ENCODE assay signal across 28 cellular contexts in genomic region chr3:28308196-28308595, GRCh38. TPM values are rescaled to one million over a fixed set of nuclear protein-coding genes. Genes with fewer than 3 reads are reported as not detected.
A peak's percentile ranks its signal among the peaks of the same experiment; 100 is the strongest.
DNase-seq lines count a peak whose midpoint lies in the region; ATAC-seq and TF ChIP-seq lines count a peak whose summit lies in the region.
"Had no signal": no experiment of that assay in that cellular context is flagged by ENCODE, and none has a peak within 500 bp of the region (broad histone marks: within the 10 kb centered on the region; RNA-seq: fewer than 3 reads in every experiment).

No MANE protein-coding gene starts in this region.

- no peak for TF ChIP-seq CTCF in NB4 (IDR thresholded peaks at IDR 0.05; ENCODE audit: low read depth, low read length)
- TF ChIP-seq CTCF in liver (IDR thresholded peaks at IDR 0.05; ENCODE audit: low read depth, low read length, missing input control) = no peak
- no peak for TF ChIP-seq CTCF in omental fat pad (IDR thresholded peaks at IDR 0.05)
- no peak for TF ChIP-seq CTCF in left lung (IDR thresholded peaks at IDR 0.05)

- 52% methylated on average over 3 of the region's 3 CpGs for WGBS in liver

- H3K27ac ChIP-seq in liver (ENCODE audit: low read depth in 1 of 2, low read length in 2 of 2) = no peak overlapping the region
- no peak overlapping the region for H3K27ac ChIP-seq in left lung
- H3K27ac ChIP-seq: brain microvascular endothelial cell, gastroesophageal sphincter, KMS-11, pancreas, Peyer's patch, right atrium auricular region, SJCRH30, testis had no signal

- H3K4me1 ChIP-seq in liver (ENCODE audit: control insufficient read depth in 4 of 4, insufficient read depth in 4 of 4, low read length in 3 of 4) (no peaks in the 10 kb centered on the region), left lung (no peaks in the 10 kb centered on the region)
- H3K4me1 ChIP-seq: gastroesophageal sphincter, HAP-1, pancreas, Peyer's patch, right atrium auricular region, SJCRH30, testis had no signal

- intact Hi-C loops in left lung (cut with DNase I) = no loop called here

- peak; percentile 50 for DNase-seq in GF-D8 (lab: John Stamatoyannopoulos, UW)
- DNase-seq in NB4 (ENCODE audit: low read depth) = peak; percentile 52
- DNase-seq in amniotic epithelial cell (ENCODE audit: low read depth) = peak; percentile 65
- no peak for DNase-seq in omental fat pad (ENCODE audit: low spot score)
- DNase-seq in left lung = no peak
- DNase-seq: activated CD4-positive, alpha-beta T cell treated with anti-CD3 and anti-CD28 coated beads for 1 hour; activated gamma-delta T cell treated with Interleukin-2 at 50 U/mL for 16 hours; activated naive CD8-positive, alpha-beta T cell treated with anti-CD3 and anti-CD28 coated beads, Interleukin-2, amount 50 U/mL, for 24 hours; brain microvascular endothelial cell; C1 segment of cervical spinal cord; effector memory CD4-positive, alpha-beta T cell; hippocampal formation; NCI-H1105; NCI-H2029 treated with DMSO at 0.1 percent for 48 hours; NCI-H446; nephron progenitor cell; pancreas; Peyer's patch; SJCRH30; stimulated activated naive CD4-positive, alpha-beta T cell treated with Interleukin-2 at 50 U/mL for 16 hours; testis had no signal

- H3K9me3 ChIP-seq in liver (ENCODE audit: control insufficient read depth in 4 of 4, low read length in 3 of 4) (no peaks in the 10 kb centered on the region), left lung (no peaks in the 10 kb centered on the region)
- H3K9me3 ChIP-seq: gastroesophageal sphincter, HAP-1, pancreas, Peyer's patch, right atrium auricular region, SJCRH30, testis had no signal

- no peak overlapping the region for H3K4me3 ChIP-seq in NB4 (ENCODE audit: low read depth, low read length)
- no peak overlapping the region for H3K4me3 ChIP-seq in liver (ENCODE audit: low read depth in 1 of 3, low read length in 3 of 3)
- H3K4me3 ChIP-seq in left lung = no peak overlapping the region
- H3K4me3 ChIP-seq: gastroesophageal sphincter, HAP-1, pancreas, Peyer's patch, right atrium auricular region, SJCRH30, testis had no signal

- H3K27me3 ChIP-seq in liver (ENCODE audit: control insufficient read depth in 4 of 4, insufficient read depth in 4 of 4, low read length in 3 of 4) = no peaks in the 10 kb centered on the region
- no peaks in the 10 kb centered on the region for H3K27me3 ChIP-seq in left lung
- H3K27me3 ChIP-seq: brain microvascular endothelial cell, gastroesophageal sphincter, pancreas, Peyer's patch, right atrium auricular region, SJCRH30, testis had no signal

- no peaks in the 10 kb centered on the region for H3K36me3 ChIP-seq in liver (ENCODE audit: control insufficient read depth in 4 of 4, insufficient read depth in 3 of 4, low read depth in 1 of 4, low read length in 3 of 4)
- no peaks in the 10 kb centered on the region for H3K36me3 ChIP-seq in left lung
- H3K36me3 ChIP-seq: brain microvascular endothelial cell, HAP-1, pancreas, Peyer's patch, right atrium auricular region, SJCRH30 had no signal

- no peak for TF ChIP-seq RAD21 in liver (IDR thresholded peaks at IDR 0.05)

- no peak overlapping the region for H3K9ac ChIP-seq in liver (ENCODE audit: low read depth in 1 of 2, low read length in 2 of 2)
- H3K9ac ChIP-seq: KMS-11 had no signal

- TF ChIP-seq POLR2A in NB4 (IDR thresholded peaks at IDR 0.05; ENCODE audit: extremely low read depth, insufficient read length) = no peak

- ATAC-seq in omental fat pad (ENCODE audit: low FRiP score) (no peak), HG03460 (IDR thresholded peaks at IDR 0.05; ENCODE audit: unreplicated experiment) (no peak), left lung (no peak)
- ATAC-seq: activated naive CD8-positive, alpha-beta T cell treated with anti-CD3 and anti-CD28 coated beads, Interleukin-2, amount 50 U/mL, for 24 hours; gastroesophageal sphincter; pancreas had no signal

TF ChIP-seq in liver, 16 proteins besides CTCF, POLR2A, EP300 and RAD21:
- TF ChIP-seq ATF3 (IDR thresholded peaks at IDR 0.05) (peak; percentile 70), YY1 (IDR thresholded peaks at IDR 0.05) (no peak), EGR1 (IDR thresholded peaks at IDR 0.05; ENCODE audit: low read depth in 2 of 2) (no peak), HNF4G (IDR thresholded peaks at IDR 0.05) (no peak)

RNA-seq across cellular contexts. Expression of gene ZCWPW2, which starts 40.3 kb away (rescaled TPM):
- total RNA-seq in liver (under 1 TPM; 0.17 to 0.23 TPM), omental fat pad (under 1 TPM in 2 of 4 donors, not detected in 2; 0.25 to 0.74 TPM), left lung (1 to 10 TPM in 1 of 2 donors, under 1 TPM in 1; 0.84 to 1.9 TPM)
- under 1 TPM; 0.15 to 0.16 TPM for polyA plus RNA-seq in liver
- total RNA-seq: mononuclear cell, Peyer's patch had no signal

RNA-seq across cellular contexts. Expression of gene AZI2, which starts 40.4 kb away (rescaled TPM):
- total RNA-seq in liver (10 to 100 TPM; 22.8 to 30.4 TPM), omental fat pad (100 to 1,000 TPM in 2 of 4 donors, 10 to 100 TPM in 2; 82.0 to 153 (median 114) TPM), left lung (10 to 100 TPM; 70.6 to 83.2 TPM)
- polyA plus RNA-seq in liver = 10 to 100 TPM; 17.1 to 21.7 TPM

Comparison
In these comparisons a context has a peak if more than half of its experiments do, and no peak if none do; other contexts are left out.
1. DNase-seq: peak in GF-D8 (single experiment), NB4 (single experiment) and amniotic epithelial cell (single experiment); none in omental fat pad (single experiment) and left lung (0 of 2).